19 cellular contexts compared by ENCODE assay signal in the genomic region with DNA sequence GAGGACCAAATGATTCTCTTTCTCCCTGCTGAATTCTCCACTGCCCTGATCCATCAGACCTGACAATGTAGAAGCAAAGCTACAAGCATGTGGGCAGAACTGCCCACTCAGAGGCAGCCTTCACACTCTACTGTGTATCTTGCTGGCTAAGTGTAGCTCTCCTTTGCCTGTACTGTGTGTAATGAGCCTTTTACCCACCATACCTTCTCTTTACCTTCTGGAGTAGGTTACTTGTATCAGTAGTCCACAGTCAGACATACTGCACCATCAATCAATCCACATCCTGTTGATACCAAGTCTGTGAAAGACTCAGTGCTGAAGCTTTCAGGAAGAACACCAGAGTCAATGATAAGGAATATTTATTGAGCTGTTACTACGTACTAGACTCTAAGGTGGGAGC.
"Had no signal": no experiment of that assay in that cellular context is flagged by ENCODE, and none has a peak within 500 bp of the region (broad histone marks: within the 10 kb centered on the region; RNA-seq: fewer than 3 reads in every experiment).

No MANE protein-coding gene starts in this region.

- H3K9me3 Mint-ChIP-seq: nephron progenitor cell had no signal

- ATAC-seq: left lobe of liver had no signal

- H3K4me3 Mint-ChIP-seq: activated CD4-positive, alpha-beta memory T cell treated with anti-CD3 and anti-CD28 coated beads, Interleukin-2, amount 10 ng/mL, durations not matched to agents 7 days and 5 days; mesothelial cell of epicardium; nephron progenitor cell had no signal

- H3K4me1 ChIP-seq: ascending aorta, sigmoid colon, tibial artery had no signal

- FAIRE-seq: endometrium, frontal cortex, kidney had no signal

- H3K27ac ChIP-seq: ascending aorta, sigmoid colon, tibial artery had no signal

- H3K27me3 ChIP-seq: ascending aorta, sigmoid colon, tibial artery had no signal

- H3K9me3 ChIP-seq: ascending aorta, sigmoid colon, tibial artery had no signal

- H3K36me3 ChIP-seq: ascending aorta, sigmoid colon, tibial artery had no signal

- H3K27me3 Mint-ChIP-seq: activated CD4-positive, alpha-beta memory T cell treated with anti-CD3 and anti-CD28 coated beads, Interleukin-2, amount 10 ng/mL, durations not matched to agents 7 days and 5 days had no signal

- H3K27ac Mint-ChIP-seq: activated CD4-positive, alpha-beta memory T cell treated with anti-CD3 and anti-CD28 coated beads, Interleukin-2, amount 10 ng/mL, durations not matched to agents 7 days and 5 days; activated T-helper 2 cell treated with anti-CD3 and anti-CD28 coated beads, Interferon-gamma antibody, Interleukin-2, Interleukin-4, amounts not matched to agents 10 μg/mL and 5 μg/mL and 100 μg/mL, durations not matched to agents 14 hours and 24 hours and 36 hours; mesothelial cell of epicardium; nephron progenitor cell had no signal

- H3K4me1 Mint-ChIP-seq: mesothelial cell of epicardium, nephron progenitor cell had no signal

- H3K4me3 ChIP-seq: ascending aorta, sigmoid colon, tibial artery had no signal

- DNase-seq: activated CD4-positive, alpha-beta memory T cell treated with anti-CD3 and anti-CD28 coated beads, Interleukin-2, amount 10 ng/mL, durations not matched to agents 7 days and 5 days; activated CD8-positive, alpha-beta memory T cell treated with anti-CD3 and anti-CD28 coated beads, Interleukin-2, amount 50 U/mL, for 4 hours; activated naive CD4-positive, alpha-beta T cell treated with Interleukin-2 at 50 U/mL for 16 hours; cerebellar nuclear complex; cortex of kidney; kidney; nephron progenitor cell; nucleus accumbens; posterior cingulate gyrus; sigmoid colon; stimulated activated CD4-positive, alpha-beta T cell treated with anti-CD3 and anti-CD28 coated beads, Interleukin-4, amount 100 ng/mL, for 4 hours; substantia nigra; tibial artery had no signal

- H3K36me3 Mint-ChIP-seq: mesothelial cell of epicardium had no signal
